ENCODE assay signal across 13 cellular contexts in the genomic region with DNA sequence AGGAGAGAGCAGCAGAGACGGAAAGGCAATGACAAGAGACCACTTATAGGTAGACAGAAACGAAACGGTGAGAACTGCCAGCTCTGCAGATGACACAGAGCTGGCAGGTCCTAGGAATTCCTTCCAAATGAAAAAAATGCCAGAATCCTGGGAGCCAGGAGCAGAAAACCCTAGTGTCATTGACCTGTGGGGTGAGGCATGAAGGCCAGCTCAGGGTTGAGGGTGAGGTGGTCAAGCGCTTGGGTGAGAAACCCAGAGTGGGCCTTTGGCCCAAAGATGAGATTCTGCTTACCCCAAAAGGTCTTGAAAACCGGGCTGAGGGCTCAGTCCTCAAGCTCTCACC. TPM values are rescaled to one million over a fixed set of nuclear protein-coding genes. Genes with fewer than 3 reads are reported as not detected.
DNase-seq lines count a peak whose midpoint lies in the region; ATAC-seq and TF ChIP-seq lines count a peak whose summit lies in the region.
"Had no signal": no experiment of that assay in that cellular context is flagged by ENCODE, and none has a peak within 500 bp of the region (broad histone marks: within the 10 kb centered on the region; RNA-seq: fewer than 3 reads in every experiment).

No MANE protein-coding gene starts in this region.

- H3K9ac ChIP-seq in adipocyte (ENCODE audit: low read length): peak overlapping the region; percentile 91

- ATAC-seq in left lobe of liver: peak; percentile 32
- peak; percentile 3 for ATAC-seq in stimulated activated memory B cell treated with anti-CD40 and anti-IgM and Interleukin-4, amounts not matched to agents 10 μg/mL and 1 μg/mL and 100 μg/mL, for 72 hours

- no peaks in the 10 kb centered on the region for H3K36me3 ChIP-seq in adipocyte (ENCODE audit: control insufficient read depth, insufficient read depth, low read length, severe bottlenecking)

- H3K9me3 ChIP-seq in adipocyte (ENCODE audit: control insufficient read depth, low read length): no peaks in the 10 kb centered on the region

- H3K4me1 Mint-ChIP-seq in HFFc6 (ENCODE audit: low read depth): peaks cover 100% of the 10 kb centered on the region
- peaks cover 64% of the 10 kb centered on the region for H3K4me1 Mint-ChIP-seq in stimulated activated memory B cell treated with anti-CD40 and anti-IgM and Interleukin-4, amounts not matched to agents 10 μg/mL and 1 μg/mL and 100 μg/mL, for 72 hours

- no peaks in the 10 kb centered on the region; the same call in 1 of the 2 replicates for H3K9me3 Mint-ChIP-seq in HFFc6
- no peaks in the 10 kb centered on the region for H3K9me3 Mint-ChIP-seq in stimulated activated memory B cell treated with anti-CD40 and anti-IgM and Interleukin-4, amounts not matched to agents 10 μg/mL and 1 μg/mL and 100 μg/mL, for 72 hours
- H3K9me3 Mint-ChIP-seq: dendritic cell treated with granulocyte-macrophage colony-stimulating factor and Interleukin-4, amounts not matched to agents 40 ng/mL and 50 ng/mL, for 4 days had no signal

- peak overlapping the region; percentile 27 for H3K4me3 Mint-ChIP-seq in HFFc6
- peak overlapping the region; percentile 40 for H3K4me3 Mint-ChIP-seq in stimulated activated memory B cell treated with anti-CD40 and anti-IgM and Interleukin-4, amounts not matched to agents 10 μg/mL and 1 μg/mL and 100 μg/mL, for 72 hours
- H3K4me3 Mint-ChIP-seq: dendritic cell treated with granulocyte-macrophage colony-stimulating factor and Interleukin-4, amounts not matched to agents 40 ng/mL and 50 ng/mL, for 4 days had no signal

- peaks cover 42% of the 10 kb centered on the region for H3K36me3 Mint-ChIP-seq in HFFc6 (ENCODE audit: low read depth)
- H3K36me3 Mint-ChIP-seq in stimulated activated memory B cell treated with anti-CD40 and anti-IgM and Interleukin-4, amounts not matched to agents 10 μg/mL and 1 μg/mL and 100 μg/mL, for 72 hours: peaks cover 73% of the 10 kb centered on the region

- TF ChIP-seq CTCF in HFFc6 (IDR thresholded peaks at IDR 0.05): no peak

- H3K27me3 ChIP-seq in adipocyte (replicated peaks; ENCODE audit: control insufficient read depth, insufficient read depth, low read length): no peaks in the 10 kb centered on the region

- DNase-seq in HFFc6: no peak
- no peak for DNase-seq in adipocyte (ENCODE audit: low read depth)
- no peak for DNase-seq in left lobe of liver (ENCODE audit: low spot score)
- DNase-seq in NCI-H146 (lab: John Stamatoyannopoulos, UW): no peak
- no peak for DNase-seq in NCI-H345 (lab: John Stamatoyannopoulos, UW)
- no peak for DNase-seq in stimulated activated CD4-positive, alpha-beta T cell treated with anti-CD3 and anti-CD28 coated beads, Interleukin-1b, Interleukin-23, amount 100 ng/mL, for 48 hours
- DNase-seq: activated T-cell treated with anti-CD3 and anti-CD28 coated beads, Interleukin-2, amount 50 U/mL, for 1 hour; DND-41; hypothalamus; OCI-M1; substantia nigra had no signal

- peaks cover 55% of the 10 kb centered on the region for H3K27me3 Mint-ChIP-seq in HFFc6 (ENCODE audit: insufficient read depth)
- H3K27me3 Mint-ChIP-seq in stimulated activated memory B cell treated with anti-CD40 and anti-IgM and Interleukin-4, amounts not matched to agents 10 μg/mL and 1 μg/mL and 100 μg/mL, for 72 hours: peaks cover 11% of the 10 kb centered on the region

- peak overlapping the region; percentile 95 for H3K27ac Mint-ChIP-seq in HFFc6
- peak overlapping the region; percentile 84 for H3K27ac Mint-ChIP-seq in stimulated activated memory B cell treated with anti-CD40 and anti-IgM and Interleukin-4, amounts not matched to agents 10 μg/mL and 1 μg/mL and 100 μg/mL, for 72 hours
- H3K27ac Mint-ChIP-seq: dendritic cell treated with granulocyte-macrophage colony-stimulating factor and Interleukin-4, amounts not matched to agents 40 ng/mL and 50 ng/mL, for 4 days had no signal

- peaks cover 96% of the 10 kb centered on the region for H3K4me1 ChIP-seq in adipocyte (ENCODE audit: control insufficient read depth, insufficient read depth, low read length)

- H3K4me3 ChIP-seq in adipocyte (ENCODE audit: low read length): no peak overlapping the region

RNA-seq across cellular contexts. Expression of a gene that starts 9.2 kb away (rescaled TPM):
- 10 to 100 TPM; 42.7 to 51.9 (median 48.0) TPM for total RNA-seq in HFFc6 (2021; fragmentation: NEBNext Ultra II Directional; extraction: Animal tissue kit (Norgen Biotek cat#: 25700))
- total RNA-seq in left lobe of liver: 9.9 TPM

RNA-seq across cellular contexts. Expression of a gene that starts 22.3 kb away (rescaled TPM):
- total RNA-seq in HFFc6 (2021; fragmentation: NEBNext Ultra II Directional; extraction: Animal tissue kit (Norgen Biotek cat#: 25700)): 10 to 100 TPM; 39.5 to 44.3 (median 41.7) TPM
- total RNA-seq in left lobe of liver: 15.3 TPM

RNA-seq across cellular contexts. Expression of a gene that starts 34.2 kb away (rescaled TPM):
- total RNA-seq in HFFc6 (2021; fragmentation: NEBNext Ultra II Directional; extraction: Animal tissue kit (Norgen Biotek cat#: 25700)): 10 to 100 TPM; 65.9 to 81.6 (median 71.8) TPM
- 38.8 TPM for total RNA-seq in left lobe of liver

RNA-seq across cellular contexts. Expression of a gene that starts 39.0 kb away (rescaled TPM):
- total RNA-seq in HFFc6 (2021; fragmentation: NEBNext Ultra II Directional; extraction: Animal tissue kit (Norgen Biotek cat#: 25700)): under 1 TPM; 0.33 to 0.60 (median 0.39) TPM
- total RNA-seq in left lobe of liver: 1.8 TPM
